In the genomic region with DNA sequence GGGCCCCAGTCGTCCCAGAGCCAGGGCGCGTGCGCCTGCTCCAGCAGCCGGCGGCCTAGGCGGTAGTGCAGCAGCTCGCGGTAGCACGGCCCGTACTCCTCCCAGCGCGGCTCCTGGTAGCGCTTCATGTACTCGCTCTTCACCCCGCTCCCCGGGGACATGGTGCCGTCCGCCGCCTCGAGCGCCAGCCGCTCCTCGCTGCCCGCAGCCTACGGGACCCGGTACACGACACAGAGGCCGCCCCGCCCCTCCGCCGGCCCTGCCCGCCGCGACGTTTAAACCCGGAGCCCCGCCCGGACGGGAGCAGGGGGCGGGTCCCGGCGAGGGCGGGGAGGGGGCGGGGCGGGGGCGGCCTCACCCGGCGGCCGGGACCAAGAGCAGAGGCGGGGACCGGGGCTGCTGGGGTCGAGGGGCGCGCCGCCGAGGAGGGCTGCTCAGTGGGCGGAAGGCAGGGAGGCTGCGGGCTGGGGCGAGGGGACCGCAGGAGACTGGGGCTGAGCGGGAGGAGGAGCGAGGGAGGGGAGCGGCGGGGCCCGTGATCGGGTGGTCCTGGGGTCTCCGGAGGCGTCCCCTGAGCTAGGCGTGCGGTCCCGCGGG, we compare ENCODE assay signal across 1 cellular context.
A peak's percentile ranks its signal among the peaks of the same experiment; 100 is the strongest.
TF ChIP-seq lines count a peak whose summit lies in the region.

No MANE protein-coding gene starts in this region.

TF ChIP-seq in HEK293, 187 proteins besides CTCF, POLR2A, EP300 and RAD21 (continued from another document and continues in another):
- TF ChIP-seq, protein P1, sequence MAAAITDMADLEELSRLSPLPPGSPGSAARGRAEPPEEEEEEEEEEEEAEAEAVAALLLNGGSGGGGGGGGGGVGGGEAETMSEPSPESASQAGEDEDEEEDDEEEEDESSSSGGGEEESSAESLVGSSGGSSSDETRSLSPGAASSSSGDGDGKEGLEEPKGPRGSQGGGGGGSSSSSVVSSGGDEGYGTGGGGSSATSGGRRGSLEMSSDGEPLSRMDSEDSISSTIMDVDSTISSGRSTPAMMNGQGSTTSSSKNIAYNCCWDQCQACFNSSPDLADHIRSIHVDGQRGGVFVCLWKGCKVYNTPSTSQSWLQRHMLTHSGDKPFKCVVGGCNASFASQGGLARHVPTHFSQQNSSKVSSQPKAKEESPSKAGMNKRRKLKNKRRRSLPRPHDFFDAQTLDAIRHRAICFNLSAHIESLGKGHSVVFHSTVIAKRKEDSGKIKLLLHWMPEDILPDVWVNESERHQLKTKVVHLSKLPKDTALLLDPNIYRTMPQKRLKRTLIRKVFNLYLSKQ (tag by site-specific recombination; IDR thresholded peaks at IDR 0.05; ENCODE audit: borderline replicate concordance): no peak
- no peak for TF ChIP-seq ZNF791 (tag by site-specific recombination; IDR thresholded peaks at IDR 0.05)
- no peak for TF ChIP-seq ZNF558 (tag by site-specific recombination; IDR thresholded peaks at IDR 0.05)
- TF ChIP-seq ZNF366 (tag by site-specific recombination; conservative IDR thresholded peaks at IDR 0.05): no peak
- no peak for TF ChIP-seq ZNF114 (tag by site-specific recombination; IDR thresholded peaks at IDR 0.05)
- peak; percentile 79; the same call in 1 of the 2 replicates for TF ChIP-seq ZNF658 (tag by site-specific recombination; IDR thresholded peaks at IDR 0.05)
- TF ChIP-seq, protein P2, sequence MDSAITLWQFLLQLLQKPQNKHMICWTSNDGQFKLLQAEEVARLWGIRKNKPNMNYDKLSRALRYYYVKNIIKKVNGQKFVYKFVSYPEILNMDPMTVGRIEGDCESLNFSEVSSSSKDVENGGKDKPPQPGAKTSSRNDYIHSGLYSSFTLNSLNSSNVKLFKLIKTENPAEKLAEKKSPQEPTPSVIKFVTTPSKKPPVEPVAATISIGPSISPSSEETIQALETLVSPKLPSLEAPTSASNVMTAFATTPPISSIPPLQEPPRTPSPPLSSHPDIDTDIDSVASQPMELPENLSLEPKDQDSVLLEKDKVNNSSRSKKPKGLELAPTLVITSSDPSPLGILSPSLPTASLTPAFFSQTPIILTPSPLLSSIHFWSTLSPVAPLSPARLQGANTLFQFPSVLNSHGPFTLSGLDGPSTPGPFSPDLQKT (IDR thresholded peaks at IDR 0.05; ENCODE audit: borderline replicate concordance, low read depth, low read length): no peak
- TF ChIP-seq, protein P3, sequence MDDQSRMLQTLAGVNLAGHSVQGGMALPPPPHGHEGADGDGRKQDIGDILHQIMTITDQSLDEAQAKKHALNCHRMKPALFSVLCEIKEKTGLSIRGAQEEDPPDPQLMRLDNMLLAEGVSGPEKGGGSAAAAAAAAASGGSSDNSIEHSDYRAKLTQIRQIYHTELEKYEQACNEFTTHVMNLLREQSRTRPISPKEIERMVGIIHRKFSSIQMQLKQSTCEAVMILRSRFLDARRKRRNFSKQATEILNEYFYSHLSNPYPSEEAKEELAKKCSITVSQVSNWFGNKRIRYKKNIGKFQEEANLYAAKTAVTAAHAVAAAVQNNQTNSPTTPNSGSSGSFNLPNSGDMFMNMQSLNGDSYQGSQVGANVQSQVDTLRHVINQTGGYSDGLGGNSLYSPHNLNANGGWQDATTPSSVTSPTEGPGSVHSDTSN (CRISPR knock-in tag; IDR thresholded peaks at IDR 0.05): 0 out of 2 replicates have a peak, but pooled peaks have one; percentile 87
- peak; percentile 80 for TF ChIP-seq SP7 (tag by site-specific recombination; IDR thresholded peaks at IDR 0.05)
- no peak for TF ChIP-seq YY2 (tag by site-specific recombination; IDR thresholded peaks at IDR 0.05)
- peak; percentile 98 for TF ChIP-seq PRDM10 (tag by site-specific recombination; IDR thresholded peaks at IDR 0.05)
- no peak for TF ChIP-seq ZFP41 (tag by site-specific recombination; IDR thresholded peaks at IDR 0.05; ENCODE audit: borderline replicate concordance)
- no peak for TF ChIP-seq ZNF626 (tag by site-specific recombination; IDR thresholded peaks at IDR 0.05)
- TF ChIP-seq ZXDB (tag by site-specific recombination; IDR thresholded peaks at IDR 0.05): peak; percentile 90
- TF ChIP-seq ZNF302 (tag by site-specific recombination; IDR thresholded peaks at IDR 0.05; ENCODE audit: low read depth): no peak
- no peak for TF ChIP-seq ZNF426 (tag by site-specific recombination; IDR thresholded peaks at IDR 0.05)
- TF ChIP-seq ZNF184 (tag by site-specific recombination; IDR thresholded peaks at IDR 0.05): no peak
- no peak for TF ChIP-seq OVOL3 (tag by site-specific recombination; IDR thresholded peaks at IDR 0.05)
- no peak for TF ChIP-seq ZNF555 (tag by site-specific recombination; conservative IDR thresholded peaks at IDR 0.05)
- no peak for TF ChIP-seq ZNF2 (tag by site-specific recombination; IDR thresholded peaks at IDR 0.05)
- TF ChIP-seq ZNF423 (tag by site-specific recombination; IDR thresholded peaks at IDR 0.05): peak; percentile 24; the same call in 1 of the 2 replicates
- TF ChIP-seq ZNF600 (tag by site-specific recombination; IDR thresholded peaks at IDR 0.05): no peak; the same call in 1 of the 2 replicates
- TF ChIP-seq ZNF311 (tag by site-specific recombination; IDR thresholded peaks at IDR 0.05; ENCODE audit: borderline replicate concordance): no peak
- TF ChIP-seq ZBTB20 (tag by site-specific recombination; IDR thresholded peaks at IDR 0.05): peak; percentile 94
- TF ChIP-seq ZSCAN30 (tag by site-specific recombination; IDR thresholded peaks at IDR 0.05): peak; percentile 85
- TF ChIP-seq, protein P4, sequence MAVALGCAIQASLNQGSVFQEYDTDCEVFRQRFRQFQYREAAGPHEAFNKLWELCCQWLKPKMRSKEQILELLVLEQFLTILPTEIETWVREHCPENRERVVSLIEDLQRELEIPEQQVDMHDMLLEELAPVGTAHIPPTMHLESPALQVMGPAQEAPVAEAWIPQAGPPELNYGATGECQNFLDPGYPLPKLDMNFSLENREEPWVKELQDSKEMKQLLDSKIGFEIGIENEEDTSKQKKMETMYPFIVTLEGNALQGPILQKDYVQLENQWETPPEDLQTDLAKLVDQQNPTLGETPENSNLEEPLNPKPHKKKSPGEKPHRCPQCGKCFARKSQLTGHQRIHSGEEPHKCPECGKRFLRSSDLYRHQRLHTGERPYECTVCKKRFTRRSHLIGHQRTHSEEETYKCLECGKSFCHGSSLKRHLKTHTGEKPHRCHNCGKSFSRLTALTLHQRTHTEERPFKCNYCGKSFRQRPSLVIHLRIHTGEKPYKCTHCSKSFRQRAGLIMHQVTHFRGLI (tag by site-specific recombination; IDR thresholded peaks at IDR 0.05): no peak
- TF ChIP-seq ZNF354C (tag by site-specific recombination; IDR thresholded peaks at IDR 0.05; ENCODE audit: borderline replicate concordance, low read depth): no peak
- no peak for TF ChIP-seq ZNF792 (tag by site-specific recombination; IDR thresholded peaks at IDR 0.05)
- no peak for TF ChIP-seq ZNF416 (tag by site-specific recombination; IDR thresholded peaks at IDR 0.05)
- TF ChIP-seq, protein P5, sequence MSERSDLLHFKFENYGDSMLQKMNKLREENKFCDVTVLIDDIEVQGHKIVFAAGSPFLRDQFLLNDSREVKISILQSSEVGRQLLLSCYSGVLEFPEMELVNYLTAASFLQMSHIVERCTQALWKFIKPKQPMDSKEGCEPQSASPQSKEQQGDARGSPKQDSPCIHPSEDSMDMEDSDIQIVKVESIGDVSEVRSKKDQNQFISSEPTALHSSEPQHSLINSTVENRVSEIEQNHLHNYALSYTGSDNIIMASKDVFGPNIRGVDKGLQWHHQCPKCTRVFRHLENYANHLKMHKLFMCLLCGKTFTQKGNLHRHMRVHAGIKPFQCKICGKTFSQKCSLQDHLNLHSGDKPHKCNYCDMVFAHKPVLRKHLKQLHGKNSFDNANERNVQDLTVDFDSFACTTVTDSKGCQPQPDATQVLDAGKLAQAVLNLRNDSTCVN (tag by site-specific recombination; optimal IDR thresholded peaks at IDR 0.05): peak; percentile 99
- no peak; the same call in 1 of the 2 replicates for TF ChIP-seq ZBTB11 (tag by site-specific recombination; conservative IDR thresholded peaks at IDR 0.05; ENCODE audit: low read depth)
- no peak for TF ChIP-seq ZNF510 (tag by site-specific recombination; IDR thresholded peaks at IDR 0.05; ENCODE audit: insufficient replicate concordance)
- no peak for TF ChIP-seq ZNF677 (tag by site-specific recombination; IDR thresholded peaks at IDR 0.05)
- no peak for TF ChIP-seq ZNF155 (tag by site-specific recombination; IDR thresholded peaks at IDR 0.05)
- TF ChIP-seq, protein P6, sequence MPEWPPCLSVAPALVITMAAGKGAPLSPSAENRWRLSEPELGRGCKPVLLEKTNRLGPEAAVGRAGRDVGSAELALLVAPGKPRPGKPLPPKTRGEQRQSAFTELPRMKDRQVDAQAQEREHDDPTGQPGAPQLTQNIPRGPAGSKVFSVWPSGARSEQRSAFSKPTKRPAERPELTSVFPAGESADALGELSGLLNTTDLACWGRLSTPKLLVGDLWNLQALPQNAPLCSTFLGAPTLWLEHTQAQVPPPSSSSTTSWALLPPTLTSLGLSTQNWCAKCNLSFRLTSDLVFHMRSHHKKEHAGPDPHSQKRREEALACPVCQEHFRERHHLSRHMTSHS (tag by site-specific recombination; IDR thresholded peaks at IDR 0.05): no peak
- no peak for TF ChIP-seq ZNF18 (tag by site-specific recombination; IDR thresholded peaks at IDR 0.05)
- no peak for TF ChIP-seq ZNF837 (tag by site-specific recombination; IDR thresholded peaks at IDR 0.05)
- peak; percentile 27; the same call in 1 of the 2 replicates for TF ChIP-seq BCL11B (tag by site-specific recombination; IDR thresholded peaks at IDR 0.05; ENCODE audit: low read depth)
- TF ChIP-seq ZNF560 (tag by site-specific recombination; IDR thresholded peaks at IDR 0.05; ENCODE audit: borderline replicate concordance): no peak
- TF ChIP-seq ZSCAN23 (tag by site-specific recombination; IDR thresholded peaks at IDR 0.05): no peak
- TF ChIP-seq ZNF169 (tag by site-specific recombination; IDR thresholded peaks at IDR 0.05): no peak
- no peak for TF ChIP-seq MEIS1 (CRISPR knock-in tag; IDR thresholded peaks at IDR 0.05; ENCODE audit: borderline replicate concordance)
